1 cellular context compared by ENCODE assay signal in genomic region chr18:13418013-13418710, GRCh38.
TF ChIP-seq lines count a peak whose summit lies in the region.

No MANE protein-coding gene starts in this region.

TF ChIP-seq in HepG2, 621 proteins besides CTCF, POLR2A, EP300 and RAD21 (continued from another document and continues in another):
- TF ChIP-seq THAP9 (CRISPR knock-in tag; IDR thresholded peaks at IDR 0.05; ENCODE audit: borderline replicate concordance) (no peak), GABPB1 (CRISPR knock-in tag; IDR thresholded peaks at IDR 0.05) (peak; percentile 38; the same call in 1 of the 2 replicates), ELF1 (CRISPR knock-in tag; IDR thresholded peaks at IDR 0.05) (peak; percentile 26; the same call in 1 of the 2 replicates), HOXA3 (CRISPR knock-in tag; IDR thresholded peaks at IDR 0.05) (no peak), ZNF691 (CRISPR knock-in tag; IDR thresholded peaks at IDR 0.05; ENCODE audit: borderline replicate concordance, low read depth) (no peak), CHD2 (IDR thresholded peaks at IDR 0.05; ENCODE audit: low read depth, low read length) (no peak), PHB2 (IDR thresholded peaks at IDR 0.05; ENCODE audit: partially characterized antibody) (no peak), ZNF18 (CRISPR knock-in tag; IDR thresholded peaks at IDR 0.05; ENCODE audit: insufficient replicate concordance) (no peak), WIZ (CRISPR knock-in tag; IDR thresholded peaks at IDR 0.05) (peak; percentile 45; the same call in 1 of the 2 replicates), ZBTB26 (CRISPR knock-in tag; IDR thresholded peaks at IDR 0.05; ENCODE audit: borderline replicate concordance) (no peak), HNF4A (CRISPR knock-in tag; IDR thresholded peaks at IDR 0.05) (peak; percentile 92), SRSF9 (IDR thresholded peaks at IDR 0.05; ENCODE audit: borderline replicate concordance, insufficient read depth, low read depth, low read length, poor library complexity, severe bottlenecking) (no peak), CEBPG (CRISPR knock-in tag; IDR thresholded peaks at IDR 0.05) (peak; percentile 39; the same call in 1 of the 2 replicates), ZNF678 (CRISPR knock-in tag; IDR thresholded peaks at IDR 0.05) (no peak), PATZ1 (CRISPR knock-in tag; IDR thresholded peaks at IDR 0.05) (no peak), MED1 (CRISPR knock-in tag; IDR thresholded peaks at IDR 0.05) (peak; percentile 56), ZNF780A (CRISPR knock-in tag; IDR thresholded peaks at IDR 0.05) (no peak), ATF7 (IDR thresholded peaks at IDR 0.05) (no peak), ATF7 (CRISPR knock-in tag; IDR thresholded peaks at IDR 0.05) (no peak), ZBTB33 (CRISPR knock-in tag; IDR thresholded peaks at IDR 0.05) (no peak), ESRRA (CRISPR knock-in tag; IDR thresholded peaks at IDR 0.05; ENCODE audit: low read depth) (no peak), BRF2 (CRISPR knock-in tag; IDR thresholded peaks at IDR 0.05) (no peak), ISL2 (CRISPR knock-in tag; IDR thresholded peaks at IDR 0.05) (no peak), NR2C2 (CRISPR knock-in tag; IDR thresholded peaks at IDR 0.05; ENCODE audit: borderline replicate concordance) (peak; percentile 47; the same call in 1 of the 2 replicates), CHD4 (IDR thresholded peaks at IDR 0.05; ENCODE audit: borderline replicate concordance, low read length) (peak; percentile 35; the same call in 1 of the 2 replicates), ZFP36L1 (CRISPR knock-in tag; IDR thresholded peaks at IDR 0.05) (no peak), ZNF136 (CRISPR knock-in tag; IDR thresholded peaks at IDR 0.05; ENCODE audit: low read depth) (0 out of 2 replicates have a peak, but pooled peaks have one; percentile 81), CENPT (CRISPR knock-in tag; IDR thresholded peaks at IDR 0.05; ENCODE audit: low read depth) (no peak), SUZ12 (IDR thresholded peaks at IDR 0.05; ENCODE audit: low read depth, low read length) (no peak), SKI (IDR thresholded peaks at IDR 0.05; ENCODE audit: partially characterized antibody) (peak; percentile 56), TEF (CRISPR knock-in tag; IDR thresholded peaks at IDR 0.05) (no peak), MEF2D (CRISPR knock-in tag; IDR thresholded peaks at IDR 0.05) (no peak), FOXC1 (CRISPR knock-in tag; IDR thresholded peaks at IDR 0.05; ENCODE audit: borderline replicate concordance) (no peak), ZNF562 (CRISPR knock-in tag; IDR thresholded peaks at IDR 0.05; ENCODE audit: borderline replicate concordance) (no peak), SNRNP70 (IDR thresholded peaks at IDR 0.05; ENCODE audit: low read depth, low read length) (no peak), FIP1L1 (IDR thresholded peaks at IDR 0.05; ENCODE audit: borderline replicate concordance, insufficient read depth, low read depth, low read length) (no peak), NCOR1 (IDR thresholded peaks at IDR 0.05; ENCODE audit: borderline replicate concordance, low read length) (peak; percentile 90), LCORL (IDR thresholded peaks at IDR 0.05) (peak; percentile 87), LCORL (CRISPR knock-in tag; IDR thresholded peaks at IDR 0.05) (peak; percentile 88), THAP7 (CRISPR knock-in tag; IDR thresholded peaks at IDR 0.05) (no peak), SAFB2 (CRISPR knock-in tag; IDR thresholded peaks at IDR 0.05; ENCODE audit: borderline replicate concordance, low read depth) (no peak), NFATC3 (CRISPR knock-in tag; IDR thresholded peaks at IDR 0.05) (0 out of 2 replicates have a peak, but pooled peaks have one; percentile 41), ZNF775 (CRISPR knock-in tag; IDR thresholded peaks at IDR 0.05; ENCODE audit: borderline replicate concordance) (no peak), ZNF770 (CRISPR knock-in tag; IDR thresholded peaks at IDR 0.05) (no peak), TEAD3 (CRISPR knock-in tag; optimal IDR thresholded peaks at IDR 0.05; ENCODE audit: borderline replicate concordance) (peak; percentile 52), U2AF1 (optimal IDR thresholded peaks at IDR 0.05; ENCODE audit: low read depth, low read length) (no peak), ZNF660 (CRISPR knock-in tag; IDR thresholded peaks at IDR 0.05; ENCODE audit: borderline replicate concordance, low read depth) (no peak), FOXK2 (IDR thresholded peaks at IDR 0.05) (peak; percentile 36; the same call in 1 of the 2 replicates), MXD1 (CRISPR knock-in tag; IDR thresholded peaks at IDR 0.05) (no peak), E2F2 (CRISPR knock-in tag; IDR thresholded peaks at IDR 0.05; ENCODE audit: borderline replicate concordance) (no peak), ASH2L (IDR thresholded peaks at IDR 0.05; ENCODE audit: insufficient read length, low read depth, low read length) (peak; percentile 90), ZFP36 (IDR thresholded peaks at IDR 0.05; ENCODE audit: borderline replicate concordance, low read depth, low read length, partially characterized antibody) (no peak)
